ENCODE assay signal across 24 cellular contexts in genomic region chr16:72112906-72113615, GRCh38. TPM values are rescaled to one million over a fixed set of nuclear protein-coding genes. Genes with fewer than 3 reads are reported as not detected.
"Had no signal": no experiment of that assay in that cellular context is flagged by ENCODE, and none has a peak within 500 bp of the region (broad histone marks: within the 10 kb centered on the region; RNA-seq: fewer than 3 reads in every experiment).

No MANE protein-coding gene starts in this region.

- H3K4me3 ChIP-seq: dorsolateral prefrontal cortex, prostate gland, right lobe of liver, stomach had no signal

- H3K27me3 ChIP-seq: dorsolateral prefrontal cortex, right lobe of liver, stomach had no signal

- H3K9me3 ChIP-seq: prostate gland, right lobe of liver, stomach had no signal

- H3K27ac ChIP-seq: dorsolateral prefrontal cortex, epithelial cell of prostate, prostate gland, right lobe of liver, stomach had no signal

- DNase-seq: activated CD4-positive, alpha-beta T cell treated with anti-CD3 and anti-CD28 coated beads, Interleukin-2, amount 50 U/mL, for 4 hours; activated T-cell treated with anti-CD3 and anti-CD28 coated beads for 4 hours; amniotic stem cell; caudate nucleus; dorsolateral prefrontal cortex; foreskin melanocyte; glutamatergic neuron; kidney; right lobe of liver; small intestine; stimulated activated CD4-positive, alpha-beta T cell treated with anti-CD3 and anti-CD28 coated beads, Interleukin-4, amount 100 ng/mL, for 1 hour; stomach; SW 1271 had no signal

- H3K9me3 Mint-ChIP-seq: activated T-helper 1 cell treated with anti-CD3 and anti-CD28 coated beads, Interleukin-12 subunit alpha, Interleukin-12 subunit beta, Interleukin-2, Interleukin-4 antibody, amounts not matched to agents 30 ng/mL and 10 ng/mL and 1 ng/mL, durations not matched to agents 14 hours and 24 hours and 36 hours; type B pancreatic cell had no signal

- H3K4me3 Mint-ChIP-seq: activated naive CD8-positive, alpha-beta T cell; activated T-helper 1 cell treated with anti-CD3 and anti-CD28 coated beads, Interleukin-12 subunit alpha, Interleukin-12 subunit beta, Interleukin-2, Interleukin-4 antibody, amounts not matched to agents 30 ng/mL and 10 ng/mL and 1 ng/mL, durations not matched to agents 14 hours and 24 hours and 36 hours; type B pancreatic cell had no signal

- H3K27me3 Mint-ChIP-seq: activated naive CD8-positive, alpha-beta T cell; type B pancreatic cell had no signal

- H3K4me1 ChIP-seq: prostate gland, right lobe of liver, stomach had no signal

- ATAC-seq: left lobe of liver had no signal

- H3K27ac Mint-ChIP-seq: activated naive CD8-positive, alpha-beta T cell; activated T-helper 1 cell treated with anti-CD3 and anti-CD28 coated beads, Interleukin-12 subunit alpha, Interleukin-12 subunit beta, Interleukin-2, Interleukin-4 antibody, amounts not matched to agents 30 ng/mL and 10 ng/mL and 1 ng/mL, durations not matched to agents 14 hours and 24 hours and 36 hours; type B pancreatic cell had no signal

RNA-seq across cellular contexts. Expression of gene HPR, which starts 50.0 kb away (rescaled TPM):
- total RNA-seq: activated T-helper 1 cell treated with anti-CD3 and anti-CD28 coated beads, Interleukin-12 subunit alpha, Interleukin-12 subunit beta, Interleukin-2, Interleukin-4 antibody, amounts not matched to agents 30 ng/mL and 10 ng/mL and 1 ng/mL, durations not matched to agents 14 hours and 24 hours and 36 hours; fibroblast of lung; myocyte; T-helper 2 cell treated with Interferon-gamma antibody and Interleukin-4, amounts not matched to agents 100 ng/mL and 5 ng/mL, for 36 hours; temporal lobe had no signal

RNA-seq across cellular contexts. Expression of gene HP, which starts 58.8 kb away (rescaled TPM):
- total RNA-seq: activated T-helper 1 cell treated with anti-CD3 and anti-CD28 coated beads, Interleukin-12 subunit alpha, Interleukin-12 subunit beta, Interleukin-2, Interleukin-4 antibody, amounts not matched to agents 30 ng/mL and 10 ng/mL and 1 ng/mL, durations not matched to agents 14 hours and 24 hours and 36 hours; fibroblast of lung; myocyte; T-helper 2 cell treated with Interferon-gamma antibody and Interleukin-4, amounts not matched to agents 100 ng/mL and 5 ng/mL, for 36 hours had no signal
- polyA plus RNA-seq: fibroblast of lung, neural cell had no signal

RNA-seq across cellular contexts. Expression of gene PMFBP1, which starts 58.9 kb away (rescaled TPM):
- total RNA-seq: myocyte had no signal
